ENCODE assay signal across 20 cellular contexts in the genomic region with DNA sequence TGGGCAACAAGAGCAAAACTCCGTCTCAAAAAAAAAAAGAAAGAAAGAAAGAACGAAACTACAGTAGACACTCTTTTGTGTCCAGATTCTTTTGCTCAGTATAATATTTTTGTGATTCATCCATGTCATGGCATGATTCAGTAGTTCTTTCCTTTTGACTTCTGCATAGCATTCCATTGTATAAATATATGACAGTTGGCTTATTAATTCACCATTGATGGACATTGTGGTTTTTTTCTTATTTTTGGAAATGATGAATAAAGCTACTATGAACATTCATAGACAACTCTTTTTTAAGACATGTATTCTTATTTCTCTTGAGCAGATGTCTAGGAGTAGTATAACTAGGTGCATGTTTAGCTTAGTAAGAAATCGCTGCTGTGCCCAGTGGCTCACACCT. TPM values are rescaled to one million over a fixed set of nuclear protein-coding genes. Genes with fewer than 3 reads are reported as not detected.
DNase-seq lines count a peak whose midpoint lies in the region; ATAC-seq, FAIRE-seq and TF ChIP-seq lines count a peak whose summit lies in the region.
"Had no signal": no experiment of that assay in that cellular context is flagged by ENCODE, and none has a peak within 500 bp of the region (broad histone marks: within the 10 kb centered on the region; RNA-seq: fewer than 3 reads in every experiment).

No MANE protein-coding gene starts in this region.

- no peak for TF ChIP-seq EP300 in A549 (IDR thresholded peaks at IDR 0.05)

- H3K36me3 Mint-ChIP-seq in astrocyte (ENCODE audit: low read depth, unreplicated experiment): no peaks in the 10 kb centered on the region
- H3K36me3 Mint-ChIP-seq: activated naive CD4-positive, alpha-beta T cell treated with anti-CD3 and anti-CD28 coated beads, Interleukin-2, amount 50 U/mL, for 24 hours; IgD-negative memory B cell had no signal

- DNase-seq in A549 (ENCODE audit: low read depth in 1 of 2, low spot score in 1 of 2) (no peak), GM23248 (peak; percentile 75), astrocyte (ENCODE audit: low read depth) (peak; percentile 84), hepatic stellate cell (ENCODE audit: low spot score) (peak; percentile 40), HPDE6-E6E7 (ENCODE audit: extremely low spot score) (no peak), NCI-H526 treated with DMSO at 0.1 percent for 48 hours (lab: John Stamatoyannopoulos, UW) (no peak), ACHN (no peak)
- DNase-seq: activated CD4-positive, alpha-beta T cell treated with anti-CD3 and anti-CD28 coated beads, Interleukin-2, amount 50 U/mL, for 48 hours; activated T-cell treated with anti-CD3 and anti-CD28 coated beads, Interleukin-2, amount 50 U/mL, for 1 hour; Caco-2; NCI-H748 treated with DMSO at 0.1 percent for 48 hours; PC-9; stimulated activated CD4-positive, alpha-beta T cell treated with anti-CD3 and anti-CD28 coated beads, Interleukin-4, amount 100 ng/mL, for 1 hour had no signal

- no peaks in the 10 kb centered on the region for H3K27me3 Mint-ChIP-seq in astrocyte (ENCODE audit: low read depth, unreplicated experiment)
- H3K27me3 Mint-ChIP-seq: activated naive CD4-positive, alpha-beta T cell treated with anti-CD3 and anti-CD28 coated beads, Interleukin-2, amount 50 U/mL, for 24 hours had no signal

- 91% methylated on average over 3 of the region's 3 CpGs for WGBS in A549 (ENCODE audit: missing lambda C conversion rate)
- 42% methylated on average over 3 of the region's 3 CpGs for WGBS in GM23248 (ENCODE audit: low coverage in 1 of 2, low lambda C conversion rate in 2 of 2, missing lambda C conversion rate in 2 of 2), 2 experiments

- H2AFZ ChIP-seq in GM23248 (no peak overlapping the region), astrocyte (ENCODE audit: low read depth, low read length) (no peak overlapping the region)
- H2AFZ ChIP-seq: PC-9 had no signal

- peak overlapping the region; percentile 97; a peak in 4 of 6 replicates for H3K27ac ChIP-seq in A549
- H3K27ac ChIP-seq in GM23248: peak overlapping the region; percentile 98
- peak overlapping the region; percentile 99 for H3K27ac ChIP-seq in astrocyte (ENCODE audit: low read depth, low read length)
- H3K27ac ChIP-seq: suprapubic skin had no signal

- FAIRE-seq in A549 (lab: Jason Lieb, UNC) (no peak), astrocyte (lab: Jason Lieb, UNC) (no peak)
- FAIRE-seq: G401.6, GM12891, TTC549 had no signal

- TF ChIP-seq POLR2A in A549 (IDR thresholded peaks at IDR 0.05; ENCODE audit: low read length): no peak

- H3K4me1 Mint-ChIP-seq in astrocyte (ENCODE audit: low read depth, unreplicated experiment): peaks cover 43% of the 10 kb centered on the region

- peaks cover 64% of the 10 kb centered on the region for H3F3A ChIP-seq in GM23248 (ENCODE audit: insufficient read depth)

- in situ Hi-C loops in GM23248 (cut with MboI) (no loop called here), ACHN (cut with HindIII; ENCODE audit: low pct_ligation_motif_present, low pct_unique_long_range_greater_than_20kb, low sequenced_read_pairs) (no loop called here)

- H3K4me1 ChIP-seq in A549 (peaks cover 66% of the 10 kb centered on the region), GM23248 (ENCODE audit: insufficient read depth) (peaks cover 61% of the 10 kb centered on the region), astrocyte (ENCODE audit: insufficient read depth, low read length) (peaks cover 49% of the 10 kb centered on the region)

- CTCF ChIA-PET in A549 (lab: Yijun Ruan, JAX): interaction anchor here (0.7 to 1.6 kb wide), 3 partner anchors 14 to 27 kb away, joined by 3 read pairs; no protein-coding TSS in a partner anchor

- H3K27me3 ChIP-seq in GM23248 (replicated peaks; ENCODE audit: insufficient read depth): no peaks in the 10 kb centered on the region
- H3K27me3 ChIP-seq in astrocyte (ENCODE audit: insufficient read depth, low read length): no peaks in the 10 kb centered on the region
- H3K27me3 ChIP-seq: suprapubic skin had no signal

- H3K9ac ChIP-seq in GM23248 (peak overlapping the region; percentile 44), astrocyte (ENCODE audit: low read length) (peak overlapping the region; percentile 60)

- TF ChIP-seq CTCF in A549 (IDR thresholded peaks at IDR 0.05) (no peak), astrocyte (IDR thresholded peaks at IDR 0.05; ENCODE audit: insufficient read depth, low read depth, low read length) (no peak)

- H3K9me3 ChIP-seq in A549 (no peaks in the 10 kb centered on the region), GM23248 (ENCODE audit: low read depth) (no peaks in the 10 kb centered on the region), astrocyte (ENCODE audit: insufficient read depth, low read depth, low read length) (no peaks in the 10 kb centered on the region)
- H3K9me3 ChIP-seq: Caco-2, suprapubic skin had no signal

- no peak overlapping the region for H3K27ac Mint-ChIP-seq in astrocyte (ENCODE audit: unreplicated experiment)
- H3K27ac Mint-ChIP-seq: activated naive CD4-positive, alpha-beta T cell treated with anti-CD3 and anti-CD28 coated beads, Interleukin-2, amount 50 U/mL, for 24 hours; IgD-negative memory B cell had no signal

- no peaks in the 10 kb centered on the region for H4K20me1 ChIP-seq in GM23248 (ENCODE audit: insufficient read depth)
- H4K20me1 ChIP-seq in astrocyte (ENCODE audit: insufficient read depth, low read length): no peaks in the 10 kb centered on the region

- TF ChIP-seq RAD21 in A549 (conservative IDR thresholded peaks at IDR 0.05 in 1 of 2, IDR thresholded peaks at IDR 0.05 in 1 of 2): no peak

- no peak overlapping the region for H3K4me3 Mint-ChIP-seq in astrocyte (ENCODE audit: unreplicated experiment)
- H3K4me3 Mint-ChIP-seq: activated naive CD4-positive, alpha-beta T cell treated with anti-CD3 and anti-CD28 coated beads, Interleukin-2, amount 50 U/mL, for 24 hours; IgD-negative memory B cell had no signal

- H3K4me3 ChIP-seq in A549 (no peak overlapping the region), GM23248 (no peak overlapping the region), astrocyte (ENCODE audit: insufficient read depth, low read depth, low read length) (no peak overlapping the region)
- H3K4me3 ChIP-seq: PC-9, suprapubic skin had no signal

- no peaks in the 10 kb centered on the region for H3K9me3 Mint-ChIP-seq in astrocyte (ENCODE audit: unreplicated experiment)
- H3K9me3 Mint-ChIP-seq: activated naive CD4-positive, alpha-beta T cell treated with anti-CD3 and anti-CD28 coated beads, Interleukin-2, amount 50 U/mL, for 24 hours; IgD-negative memory B cell had no signal

- no peak overlapping the region for H3K4me2 ChIP-seq in A549
- peak overlapping the region; percentile 43 for H3K4me2 ChIP-seq in GM23248 (ENCODE audit: unreplicated experiment)
- H3K4me2 ChIP-seq in astrocyte (ENCODE audit: low read length): peak overlapping the region; percentile 38
- H3K4me2 ChIP-seq: PC-9 had no signal

- ATAC-seq in A549: no peak
- no peak for ATAC-seq in HG03442 (IDR thresholded peaks at IDR 0.05; ENCODE audit: unreplicated experiment)

- POLR2A ChIA-PET in A549 (lab: Yijun Ruan, JAX): no interaction called here

- no peaks in the 10 kb centered on the region for H3K9me2 ChIP-seq in GM23248 (ENCODE audit: insufficient read depth)

- H3K79me2 ChIP-seq in GM23248 (ENCODE audit: insufficient read depth) (no peaks in the 10 kb centered on the region), astrocyte (ENCODE audit: insufficient read depth, low read length) (no peaks in the 10 kb centered on the region)

- H3K36me3 ChIP-seq in GM23248 (ENCODE audit: low read depth) (no peaks in the 10 kb centered on the region), astrocyte (ENCODE audit: insufficient read depth, low read length) (no peaks in the 10 kb centered on the region)
- H3K36me3 ChIP-seq: suprapubic skin had no signal

TF ChIP-seq in A549, 52 proteins besides CTCF, POLR2A, EP300 and RAD21 (continues in another document):
- no peak for TF ChIP-seq ZFP36 (IDR thresholded peaks at IDR 0.05; ENCODE audit: borderline replicate concordance, partially characterized antibody)
- no peak for TF ChIP-seq CHD2 (IDR thresholded peaks at IDR 0.05; ENCODE audit: low read length, partially characterized antibody)

RNA-seq across cellular contexts. Expression of gene IER3, which starts 10.3 kb away (rescaled TPM):
- 116 and 202 TPM in 2 replicates for polyA plus RNA-seq in A549 (2011; rRNA removed)
- 172 and 215 TPM in 2 replicates for polyA plus RNA-seq in A549 (2012; cell fraction: cytosol; rRNA removed)
- polyA plus RNA-seq in A549 (2012; cell fraction: nucleus; rRNA removed): 240 and 352 TPM in 2 replicates
- polyA plus RNA-seq in A549 (2017; fragmentation: RNase III; extraction: RNeasy Plus Mini Kit Qiagen cat#74134 plus additional on column Dnase treatment): 89.1 to 108 TPM (median 104 TPM) in 3 replicates
- 93.4 and 94.8 TPM in 2 replicates for polyA minus RNA-seq in A549 (2011; rRNA and poly(A)+ RNA removed)
- total RNA-seq in GM23248 (2014; rRNA removed; shearing (Covaris generic)): 148 and 156 TPM in 2 replicates
- polyA plus RNA-seq in GM23248 (2016; fragmentation: Nextera tagmentation; extraction: Ambion mirVana): 76.4 and 82.1 TPM in 2 replicates
- total RNA-seq in astrocyte: 216 and 221 TPM in 2 replicates

RNA-seq across cellular contexts. Expression of gene FLOT1, which starts 12.1 kb away (rescaled TPM):
- 135 and 136 TPM in 2 replicates for polyA plus RNA-seq in A549 (2011; rRNA removed)
- polyA plus RNA-seq in A549 (2012; cell fraction: cytosol; rRNA removed): 140 TPM in 2 replicates
- polyA plus RNA-seq in A549 (2012; cell fraction: nucleus; rRNA removed): 112 and 128 TPM in 2 replicates
- 89.7 to 99.2 TPM (median 89.9 TPM) in 3 replicates for polyA plus RNA-seq in A549 (2017; fragmentation: RNase III; extraction: RNeasy Plus Mini Kit Qiagen cat#74134 plus additional on column Dnase treatment)
- 101 and 112 TPM in 2 replicates for polyA minus RNA-seq in A549 (2011; rRNA and poly(A)+ RNA removed)
- total RNA-seq in GM23248 (2014; rRNA removed; shearing (Covaris generic)): 156 and 165 TPM in 2 replicates
- 162 and 171 TPM in 2 replicates for polyA plus RNA-seq in GM23248 (2016; fragmentation: Nextera tagmentation; extraction: Ambion mirVana)
- total RNA-seq in astrocyte: 77.6 and 85.2 TPM in 2 replicates

RNA-seq across cellular contexts. Expression of gene TUBB, which starts 34.5 kb away (rescaled TPM):
- polyA plus RNA-seq in A549 (2011; rRNA removed) (691 and 782 TPM in 2 replicates), A549 (2017; fragmentation: RNase III; extraction: RNeasy Plus Mini Kit Qiagen cat#74134 plus additional on column Dnase treatment) (1,022 to 1,121 TPM (median 1,044 TPM) in 3 replicates), GM23248 (2016; fragmentation: Nextera tagmentation; extraction: Ambion mirVana) (491 and 520 TPM in 2 replicates)
- 1,345 and 1,480 TPM in 2 replicates for polyA plus RNA-seq in A549 (2012; cell fraction: cytosol; rRNA removed)
- polyA plus RNA-seq in A549 (2012; cell fraction: nucleus; rRNA removed): 1,395 and 1,872 TPM in 2 replicates
- polyA minus RNA-seq in A549 (2011; rRNA and poly(A)+ RNA removed): 802 and 983 TPM in 2 replicates
- total RNA-seq in GM23248 (2014; rRNA removed; shearing (Covaris generic)): 525 and 565 TPM in 2 replicates
- total RNA-seq in astrocyte: 815 and 887 TPM in 2 replicates

RNA-seq across cellular contexts. Expression of gene MDC1, which starts 37.5 kb away (rescaled TPM):
- polyA plus RNA-seq in A549 (2011; rRNA removed) (8.2 and 13.3 TPM in 2 replicates), A549 (2017; fragmentation: RNase III; extraction: RNeasy Plus Mini Kit Qiagen cat#74134 plus additional on column Dnase treatment) (14.9 to 21.4 TPM (median 16.5 TPM) in 3 replicates), GM23248 (2016; fragmentation: Nextera tagmentation; extraction: Ambion mirVana) (6.7 and 7.1 TPM in 2 replicates)
- 8.4 and 10.3 TPM in 2 replicates for polyA plus RNA-seq in A549 (2012; cell fraction: cytosol; rRNA removed)
- polyA plus RNA-seq in A549 (2012; cell fraction: nucleus; rRNA removed): 29.8 and 46.1 TPM in 2 replicates
- polyA minus RNA-seq in A549 (2011; rRNA and poly(A)+ RNA removed): 18.4 and 19.4 TPM in 2 replicates
- total RNA-seq in GM23248 (2014; rRNA removed; shearing (Covaris generic)): 4.9 and 6.6 TPM in 2 replicates
- 25.2 and 25.4 TPM in 2 replicates for total RNA-seq in astrocyte

Comparison
In these comparisons a context has a peak if more than half of its experiments do, and no peak if none do; other contexts are left out.
1. DNase-seq: peak in GM23248 (single experiment), astrocyte (single experiment) and hepatic stellate cell (single experiment); none in A549 (0 of 2), HPDE6-E6E7 (single experiment), NCI-H526 treated with DMSO at 0.1 percent for 48 hours (single experiment) and ACHN (single experiment).
2. Peak in every context shown above with its lines, with median percentiles within 50 percentile points of each other: H3K27ac ChIP-seq.